ENCODE assay signal across 6 cellular contexts in the genomic region with DNA sequence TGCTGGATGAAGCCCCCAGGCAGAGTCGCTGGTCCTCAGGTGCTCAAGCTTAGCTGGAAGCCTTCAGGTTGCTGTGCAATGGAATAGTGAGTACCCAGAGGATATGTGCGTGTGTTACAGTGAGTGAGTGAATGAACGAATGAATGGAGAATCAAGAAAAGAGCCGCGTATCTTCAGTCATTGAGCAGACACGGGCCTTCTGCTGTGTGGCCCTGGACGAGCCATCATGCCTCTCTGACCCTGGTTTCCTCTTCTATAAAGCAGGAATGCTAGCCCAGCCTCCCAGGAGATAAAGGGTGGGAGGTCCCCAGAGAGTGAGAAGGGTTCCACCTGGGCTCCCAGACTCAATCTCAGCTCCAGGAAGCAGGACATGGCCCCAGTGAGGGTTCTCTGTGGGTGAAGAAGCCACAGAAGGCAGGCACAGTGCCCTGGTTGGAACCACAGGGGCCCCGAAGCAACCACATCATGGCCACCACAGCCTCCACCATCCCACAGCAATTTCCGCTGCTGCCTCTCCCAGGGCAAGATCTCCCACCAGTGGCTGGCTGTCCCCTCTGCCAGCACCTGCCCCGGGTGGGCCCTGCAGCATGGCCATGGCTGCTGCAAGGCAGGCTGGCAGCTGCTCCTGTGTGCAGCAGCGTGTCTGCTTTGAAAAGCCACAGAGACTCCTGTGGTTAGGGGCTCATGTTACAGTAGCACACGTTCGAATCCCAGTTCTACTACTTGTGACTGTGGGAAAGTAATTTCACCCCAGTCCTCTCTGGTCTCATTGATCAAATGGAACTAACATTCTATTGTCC. TPM values are rescaled to one million over a fixed set of nuclear protein-coding genes. Genes with fewer than 3 reads are reported as not detected.
"Had no signal": no experiment of that assay in that cellular context is flagged by ENCODE, and none has a peak within 500 bp of the region (broad histone marks: within the 10 kb centered on the region; RNA-seq: fewer than 3 reads in every experiment).

No MANE protein-coding gene starts in this region.

RNA-seq across cellular contexts. Expression of a gene that starts 34.1 kb away (rescaled TPM):
- total RNA-seq: body of pancreas, chondrocyte, epithelial cell of proximal tubule, mammary epithelial cell, occipital lobe had no signal
- polyA plus RNA-seq: cardiac muscle cell, mammary epithelial cell had no signal
